ENCODE assay signal across 19 cellular contexts in genomic region chr1:1253314-1253713, GRCh38.
"Had no signal": no experiment of that assay in that cellular context is flagged by ENCODE, and none has a peak within 500 bp of the region (broad histone marks: within the 10 kb centered on the region; RNA-seq: fewer than 3 reads in every experiment).

No MANE protein-coding gene starts in this region.

- H3K4me3 Mint-ChIP-seq: activated naive CD8-positive, alpha-beta T cell treated with anti-CD3 and anti-CD28 coated beads, Interleukin-2, amount 10 ng/mL, durations not matched to agents 7 days and 5 days; endodermal cell; neural crest cell; T-cell; type B pancreatic cell had no signal

- H3K9me3 Mint-ChIP-seq: activated naive CD8-positive, alpha-beta T cell treated with anti-CD3 and anti-CD28 coated beads, Interleukin-2, amount 10 ng/mL, durations not matched to agents 7 days and 5 days; endodermal cell; neural crest cell; T-cell; type B pancreatic cell had no signal

- ATAC-seq: gastroesophageal sphincter, left ventricle myocardium superior, sciatic nerve, T-cell had no signal

- H3K27me3 Mint-ChIP-seq: activated naive CD8-positive, alpha-beta T cell treated with anti-CD3 and anti-CD28 coated beads, Interleukin-2, amount 10 ng/mL, durations not matched to agents 7 days and 5 days; T-cell; type B pancreatic cell had no signal

- DNase-seq: activated CD4-positive, alpha-beta T cell treated with anti-CD3 and anti-CD28 coated beads, Interleukin-2, amount 50 U/mL, for 48 hours; activated naive CD8-positive, alpha-beta T cell treated with anti-CD3 and anti-CD28 coated beads, Interleukin-2, amount 10 ng/mL, durations not matched to agents 7 days and 5 days; amygdala; cortex of kidney; endodermal cell; head of caudate nucleus; hypothalamus; left ventricle myocardium superior; posterior cingulate gyrus; small intestine; stimulated activated CD4-positive, alpha-beta T cell treated with anti-CD3 and anti-CD28 coated beads, Interleukin-2, amount 100 ng/mL, for 24 hours; stimulated activated naive CD4-positive, alpha-beta T cell; T-cell; testis had no signal

- H3K9me3 ChIP-seq: gastroesophageal sphincter, testis had no signal

- H3K27ac ChIP-seq: epithelial cell of prostate, gastroesophageal sphincter, testis had no signal

- H3K27ac Mint-ChIP-seq: endodermal cell had no signal
